In genomic region chr1:176720835-176721234, GRCh38 we compare ENCODE assay signal across 27 cellular contexts.
"Had no signal": no experiment of that assay in that cellular context is flagged by ENCODE, and none has a peak within 500 bp of the region (broad histone marks: within the 10 kb centered on the region; RNA-seq: fewer than 3 reads in every experiment).

No MANE protein-coding gene starts in this region.

- H3K4me2 ChIP-seq: neural progenitor cell, smooth muscle cell had no signal

- H3K27me3 Mint-ChIP-seq: naive thymus-derived CD4-positive, alpha-beta T cell; progenitor cell of endocrine pancreas had no signal

- H3K4me3 Mint-ChIP-seq: naive thymus-derived CD4-positive, alpha-beta T cell; nephron; neural progenitor cell; stimulated activated naive CD8-positive, alpha-beta T cell treated with anti-CD3 and anti-CD28 coated beads, Interleukin-15, amount 100 ng/mL, for 72 hours had no signal

- H3K27ac Mint-ChIP-seq: naive thymus-derived CD4-positive, alpha-beta T cell; nephron; neural progenitor cell; progenitor cell of endocrine pancreas had no signal

- H3K4me1 Mint-ChIP-seq: naive thymus-derived CD4-positive, alpha-beta T cell; stimulated activated naive CD8-positive, alpha-beta T cell treated with anti-CD3 and anti-CD28 coated beads, Interleukin-15, amount 100 ng/mL, for 72 hours had no signal

- H3K9me3 ChIP-seq: left lung, right lobe of liver, suprapubic skin, transverse colon, upper lobe of right lung, uterus had no signal

- H3K79me2 ChIP-seq: parathyroid adenoma had no signal

- H3K27ac ChIP-seq: dorsolateral prefrontal cortex, heart right ventricle, left lung, neural progenitor cell, parathyroid adenoma, right lobe of liver, suprapubic skin, transverse colon, upper lobe of right lung, uterus had no signal

- DNase-seq: effector CD4-positive, alpha-beta T cell; foreskin melanocyte; glutamatergic neuron; heart right ventricle; hippocampal formation; left cardiac atrium; left lung; mesendoderm; midbrain; naive thymus-derived CD4-positive, alpha-beta T cell; right lobe of liver; stimulated activated CD4-positive, alpha-beta T cell treated with anti-CD3 and anti-CD28 coated beads, Interleukin-12 subunit alpha, Interleukin-12 subunit beta, amount 100 ng/mL, for 4 hours; stimulated activated CD4-positive, alpha-beta T cell treated with anti-CD3 and anti-CD28 coated beads, Interleukin-1b, Interleukin-23, amount 100 ng/mL, for 48 hours; stimulated activated CD4-positive, alpha-beta T cell treated with anti-CD3 and anti-CD28 coated beads, Interleukin-4, amount 100 ng/mL, for 1 hour; stimulated activated CD8-positive, alpha-beta memory T cell treated with anti-CD3 and anti-CD28 coated beads, Interleukin-4, amount 100 ng/mL, for 48 hours; stimulated activated naive CD4-positive, alpha-beta T cell; stimulated activated naive CD8-positive, alpha-beta T cell treated with anti-CD3 and anti-CD28 coated beads, Interleukin-15, amount 100 ng/mL, for 72 hours; transverse colon; upper lobe of right lung; uterus had no signal

- H3K4me1 ChIP-seq: left lung, neural progenitor cell, parathyroid adenoma, transverse colon, upper lobe of right lung, uterus had no signal

- H3K9ac ChIP-seq: neural progenitor cell, parathyroid adenoma had no signal

- H3K4me3 ChIP-seq: dorsolateral prefrontal cortex, heart right ventricle, left lung, neural progenitor cell, right lobe of liver, smooth muscle cell, suprapubic skin, transverse colon, upper lobe of right lung, uterus had no signal

- H2AFZ ChIP-seq: neural progenitor cell, parathyroid adenoma had no signal

- H3K36me3 ChIP-seq: heart right ventricle, left lung, neural progenitor cell, right lobe of liver, suprapubic skin, transverse colon, upper lobe of right lung, uterus had no signal

- H3K36me3 Mint-ChIP-seq: naive thymus-derived CD4-positive, alpha-beta T cell; neural progenitor cell had no signal

- H3K27me3 ChIP-seq: dorsolateral prefrontal cortex, heart right ventricle, left lung, neural progenitor cell, right lobe of liver, suprapubic skin, transverse colon, upper lobe of right lung, uterus had no signal

- H3K9me3 Mint-ChIP-seq: nephron, neural progenitor cell had no signal

- ATAC-seq: heart right ventricle; left cardiac atrium; left lung; naive thymus-derived CD4-positive, alpha-beta T cell; right lobe of liver; stimulated activated naive CD8-positive, alpha-beta T cell treated with anti-CD3 and anti-CD28 coated beads, Interleukin-15, amount 100 ng/mL, for 72 hours; upper lobe of right lung had no signal
